Comparison of ENCODE assay signal across 10 cellular contexts in genomic region chr1:42682484-42682738, GRCh38. TPM values are rescaled to one million over a fixed set of nuclear protein-coding genes. Genes with fewer than 3 reads are reported as not detected.
DNase-seq lines count a peak whose midpoint lies in the region; ATAC-seq and TF ChIP-seq lines count a peak whose summit lies in the region.
"Not testable (repeated sequence)": the region's sequence is repeated elsewhere in the genome, so short reads cannot be mapped to it uniquely, and the experiment has no call there.
"Had no signal": no experiment of that assay in that cellular context is flagged by ENCODE, and none has a peak within 500 bp of the region (broad histone marks: within the 10 kb centered on the region; RNA-seq: fewer than 3 reads in every experiment).

No MANE protein-coding gene starts in this region.

- H3K9me3 ChIP-seq in KOPT-K1 (ENCODE audit: insufficient read depth, low read length, poor library complexity, severe bottlenecking); iPS-18c (ENCODE audit: control insufficient read depth, insufficient read depth, low read length); neutrophil; upper lobe of left lung: not testable (repeated sequence)

- H3K36me3 Mint-ChIP-seq in activated CD8-positive, alpha-beta T cell treated with anti-CD3 and anti-CD28 coated beads, Interleukin-2, amount 10 ng/mL, durations not matched to agents 7 days and 5 days (ENCODE audit: low read depth) = peaks cover 40% of the 10 kb centered on the region

- TF ChIP-seq POLR2A in upper lobe of left lung (IDR thresholded peaks at IDR 0.05) = not testable (repeated sequence)

- not testable (repeated sequence) for TF ChIP-seq EP300 in upper lobe of left lung (IDR thresholded peaks at IDR 0.05)

- CTCF ChIA-PET in activated CD8-positive, alpha-beta T cell treated with anti-CD3 and anti-CD28 coated beads, Interleukin-2, amount 10 ng/mL, durations not matched to agents 7 days and 5 days (lab: Charles Lee) = interaction anchor here (1.3 to 4.0 kb wide), 4 partner anchors 11 to 84 kb away, joined by 3 to 17 read pairs (median 8); partner anchors contain the start of genes C1orf50, P3H1 and PPIH

- H3K4me3 ChIP-seq in dorsolateral prefrontal cortex (peak overlapping the region; percentile 70 to 97 (median 86)), iPS-18c (ENCODE audit: insufficient read depth, low read depth, low read length) (peak overlapping the region; percentile 82), neutrophil (ENCODE audit: low read depth in 1 of 2, low read length in 1 of 2) (peak overlapping the region; percentile 76 to 79), upper lobe of left lung (peak overlapping the region; percentile 66 to 100 (median 87))

- peaks cover 52% of the 10 kb centered on the region for H3K4me1 Mint-ChIP-seq in activated CD8-positive, alpha-beta T cell treated with anti-CD3 and anti-CD28 coated beads, Interleukin-2, amount 10 ng/mL, durations not matched to agents 7 days and 5 days (ENCODE audit: low read depth)

- intact Hi-C loops in dorsolateral prefrontal cortex (cut with DNase I) = loop anchor here (1.0 to 10.0 kb wide), 6 partner anchors 24 to 645 kb away; partner anchors contain the start of genes C1orf50 (in 2 of the 2), P3H1 (in 2 of the 2), PPIH (in 2 of the 2) and FOXJ3 (in 1 of the 2)

- H3K36me3 ChIP-seq in KOPT-K1 (ENCODE audit: insufficient read depth, low read length) (peaks cover 44% of the 10 kb centered on the region), upper lobe of left lung (peaks cover 0 to 11% (median 0%) of the 10 kb centered on the region in 4 donors)
- not testable (repeated sequence) for H3K36me3 ChIP-seq in neutrophil

- DNase-seq in activated CD8-positive, alpha-beta T cell treated with anti-CD3 and anti-CD28 coated beads, Interleukin-2, amount 10 ng/mL, durations not matched to agents 7 days and 5 days; dorsolateral prefrontal cortex: not testable (repeated sequence)
- peak in 1 of 2 donors; percentile 92 for DNase-seq in upper lobe of left lung

- ATAC-seq in GM18511 (IDR thresholded peaks at IDR 0.05; ENCODE audit: unreplicated experiment) (peak; percentile 24), HG02571 (IDR thresholded peaks at IDR 0.05; ENCODE audit: unreplicated experiment) (peak; percentile 14), upper lobe of left lung (ENCODE audit: low FRiP score in 2 of 2) (peak in 1 of 2 donors; percentile 30)
- ATAC-seq in activated CD8-positive, alpha-beta T cell treated with anti-CD3 and anti-CD28 coated beads, Interleukin-2, amount 10 ng/mL, durations not matched to agents 7 days and 5 days = peak; percentile 17

- peak in 1 of 56 donors; percentile 18 for TF ChIP-seq CTCF in dorsolateral prefrontal cortex (IDR thresholded peaks at IDR 0.05 in 54 of 56, conservative IDR thresholded peaks at IDR 0.05 in 2 of 56; ENCODE audit: low read depth in 1 of 56, partially characterized antibody in 56 of 56)
- peak; percentile 6 for TF ChIP-seq CTCF in neutrophil (IDR thresholded peaks at IDR 0.05)
- TF ChIP-seq CTCF in upper lobe of left lung (IDR thresholded peaks at IDR 0.05) = not testable (repeated sequence)

- not testable (repeated sequence) for H3K27me3 Mint-ChIP-seq in activated CD8-positive, alpha-beta T cell treated with anti-CD3 and anti-CD28 coated beads, Interleukin-2, amount 10 ng/mL, durations not matched to agents 7 days and 5 days (ENCODE audit: low read depth)

- WGBS in upper lobe of left lung, 2 donors = 0% methylated on average over 6 of the region's 33 CpGs; no CpG with 5 or more reads in 1 of the 2 donors

- H3K27me3 ChIP-seq in dorsolateral prefrontal cortex, neutrophil, upper lobe of left lung: not testable (repeated sequence)

- peak overlapping the region; percentile 99 for H3K27ac Mint-ChIP-seq in activated CD8-positive, alpha-beta T cell treated with anti-CD3 and anti-CD28 coated beads, Interleukin-2, amount 10 ng/mL, durations not matched to agents 7 days and 5 days

- not testable (repeated sequence) for H3K9me3 Mint-ChIP-seq in activated CD8-positive, alpha-beta T cell treated with anti-CD3 and anti-CD28 coated beads, Interleukin-2, amount 10 ng/mL, durations not matched to agents 7 days and 5 days (ENCODE audit: insufficient read depth)

- peak overlapping the region; percentile 97 for H3K4me3 Mint-ChIP-seq in activated CD8-positive, alpha-beta T cell treated with anti-CD3 and anti-CD28 coated beads, Interleukin-2, amount 10 ng/mL, durations not matched to agents 7 days and 5 days

- H3K27ac ChIP-seq in KOPT-K1 (ENCODE audit: low read depth, low read length, poor library complexity, severe bottlenecking) = peak overlapping the region; percentile 92
- H3K27ac ChIP-seq in dorsolateral prefrontal cortex = peak overlapping the region in 58 of 59 donors; percentile 40 to 97 (median 91)
- peak overlapping the region; percentile 92 for H3K27ac ChIP-seq in neutrophil
- peak overlapping the region; percentile 93 to 99 (median 94) for H3K27ac ChIP-seq in upper lobe of left lung

- H3K4me1 ChIP-seq in neutrophil (ENCODE audit: control insufficient read depth in 1 of 2, insufficient read depth in 1 of 2, low read depth in 1 of 2, low read length in 1 of 2) = peaks cover 31 to 34% of the 10 kb centered on the region in 2 experiments
- H3K4me1 ChIP-seq in upper lobe of left lung = peaks cover 48 to 62% (median 54%) of the 10 kb centered on the region in 4 donors

- POLR2A ChIA-PET in activated CD8-positive, alpha-beta T cell treated with anti-CD3 and anti-CD28 coated beads, Interleukin-2, amount 10 ng/mL, durations not matched to agents 7 days and 5 days (lab: Charles Lee) = interaction anchor here (0.7 to 3.8 kb wide), 12 partner anchors 10 to 772 kb away, joined by 3 to 41 read pairs (median 6); partner anchors contain the start of genes C1orf50, HYI, P3H1 and PPCS

RNA-seq across cellular contexts. Expression of gene YBX1, which starts 0.2 kb away (rescaled TPM):
- 100 to 1,000 TPM; 733 to 791 TPM for total RNA-seq in activated CD8-positive, alpha-beta T cell treated with anti-CD3 and anti-CD28 coated beads, Interleukin-2, amount 10 ng/mL, durations not matched to agents 7 days and 5 days
- total RNA-seq in dorsolateral prefrontal cortex = 100 to 1,000 TPM in 82 of 120 experiments, 10 to 100 TPM in 38; 68.9 to 189 (median 108) TPM
- total RNA-seq in upper lobe of left lung = 100 to 1,000 TPM; 309 to 564 (median 516) TPM

RNA-seq across cellular contexts. Expression of gene PPIH, which starts 24.2 kb away (rescaled TPM):
- total RNA-seq in activated CD8-positive, alpha-beta T cell treated with anti-CD3 and anti-CD28 coated beads, Interleukin-2, amount 10 ng/mL, durations not matched to agents 7 days and 5 days = 100 to 1,000 TPM; 112 to 121 TPM
- total RNA-seq in dorsolateral prefrontal cortex (10 to 100 TPM; 10.4 to 36.8 (median 23.8) TPM), upper lobe of left lung (10 to 100 TPM; 18.2 to 50.3 (median 29.1) TPM)

RNA-seq across cellular contexts. Expression of gene CLDN19, which starts 57.6 kb away (rescaled TPM):
- not detected for total RNA-seq in activated CD8-positive, alpha-beta T cell treated with anti-CD3 and anti-CD28 coated beads, Interleukin-2, amount 10 ng/mL, durations not matched to agents 7 days and 5 days
- total RNA-seq in dorsolateral prefrontal cortex (under 1 TPM in 2 of 120 experiments, not detected in 118; 0.23 to 0.35 TPM), upper lobe of left lung (not detected)
- total RNA-seq: cardiac septum, HT1080 had no signal
